In the genomic region with DNA sequence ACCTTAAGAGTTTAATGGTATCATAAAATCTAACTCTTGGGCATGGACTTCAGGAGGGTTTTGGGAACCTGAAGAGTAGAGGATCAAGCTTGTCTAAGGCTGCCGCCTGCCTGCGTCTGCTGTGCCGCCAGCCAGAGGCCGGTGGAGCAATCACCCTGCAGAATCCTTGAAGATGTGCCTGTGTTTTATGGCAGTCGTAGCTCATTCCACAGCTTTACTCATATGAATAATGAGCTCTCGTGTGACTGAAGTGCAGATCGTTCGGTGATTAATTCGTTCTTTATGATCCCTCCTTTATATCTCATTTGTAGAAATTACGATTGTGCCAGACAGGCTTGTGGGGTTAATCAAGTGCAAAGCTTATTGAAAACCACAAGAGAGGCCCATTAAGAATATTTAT, we compare ENCODE assay signal across 23 cellular contexts.
"Had no signal": no experiment of that assay in that cellular context is flagged by ENCODE, and none has a peak within 500 bp of the region (broad histone marks: within the 10 kb centered on the region; RNA-seq: fewer than 3 reads in every experiment).

No MANE protein-coding gene starts in this region.

- H3K27ac ChIP-seq: Peyer's patch, RWPE1, SJCRH30, WERI-Rb-1 had no signal

- H3K4me3 ChIP-seq: Peyer's patch, SJCRH30 had no signal

- DNase-seq: activated CD4-positive, alpha-beta memory T cell treated with anti-CD3 and anti-CD28 coated beads, Interleukin-2, amount 10 ng/mL, durations not matched to agents 7 days and 5 days; activated CD4-positive, alpha-beta T cell treated with anti-CD3 and anti-CD28 coated beads, Interleukin-2, amount 50 U/mL, for 1 hour; activated gamma-delta T cell treated with Interleukin-2 at 50 U/mL for 16 hours; activated naive CD4-positive, alpha-beta T cell treated with anti-CD3 and anti-CD28 coated beads, Interleukin-2, amount 10 ng/mL, durations not matched to agents 7 days and 5 days; activated naive CD8-positive, alpha-beta T cell treated with anti-CD3 and anti-CD28 coated beads for 36 hours; activated T-cell treated with anti-CD3 and anti-CD28 coated beads for 4 hours; anterior cingulate cortex; cerebellar nuclear complex; KG1; NCI-H1092 treated with DMSO at 0.1 percent for 48 hours; NCI-H1417 treated with DMSO at 0.1 percent for 48 hours; NCI-H187; NCI-H2081 treated with DMSO at 0.1 percent for 48 hours; NCI-H446; NCI-H524; Peyer's patch; Right ventricle myocardium superior; T-helper 1 cell had no signal

- H3K9ac ChIP-seq: SK-N-SH had no signal

- H3K4me2 ChIP-seq: SK-N-SH had no signal

- H3K4me1 ChIP-seq: Peyer's patch, SJCRH30 had no signal

- H3K9me3 ChIP-seq: Peyer's patch, SJCRH30, SK-N-SH had no signal

- H3K27me3 ChIP-seq: Peyer's patch, SJCRH30 had no signal

- ATAC-seq: activated T-helper 17 cell treated with anti-CD3 and anti-CD28 coated beads, Interleukin-2, amount 50 U/mL, for 72 hours had no signal

- H3K36me3 ChIP-seq: Peyer's patch, SJCRH30, WERI-Rb-1 had no signal
